ENCODE assay signal across 1 cellular context in the genomic region with DNA sequence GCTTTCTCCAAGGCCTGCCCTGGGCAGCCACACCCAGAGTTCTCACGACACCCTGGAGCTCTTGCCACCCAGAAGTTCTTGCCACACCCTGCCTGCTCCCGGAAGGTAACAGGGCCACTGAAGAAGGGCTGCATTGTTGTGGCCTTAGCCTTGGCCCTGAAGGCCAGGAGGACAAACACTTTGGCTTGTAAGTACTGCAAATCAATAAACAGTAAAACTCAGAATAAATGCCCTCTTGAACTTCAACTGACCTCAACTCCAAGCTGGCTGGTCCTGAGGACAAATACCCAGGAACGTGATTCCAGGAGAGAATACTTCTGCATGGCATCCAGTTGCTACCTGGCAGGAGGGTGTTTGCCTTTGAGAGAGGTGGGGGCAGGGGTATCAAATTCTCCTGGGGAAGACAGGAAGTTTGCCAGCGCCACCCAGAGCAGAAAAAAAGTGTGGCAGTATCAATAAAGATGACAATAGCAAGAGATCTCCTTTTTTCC.
A peak's percentile ranks its signal among the peaks of the same experiment; 100 is the strongest.
TF ChIP-seq lines count a peak whose summit lies in the region.

No MANE protein-coding gene starts in this region.

TF ChIP-seq in H1, 55 proteins besides CTCF, POLR2A, EP300 and RAD21 (continued from another document):
- TF ChIP-seq MAFK (IDR thresholded peaks at IDR 0.05; ENCODE audit: low read depth, low read length) (no peak), SIX5 (IDR thresholded peaks at IDR 0.05; ENCODE audit: low read depth, low read length) (0 out of 2 replicates have a peak, but pooled peaks have one; percentile 12), PHF8 (conservative IDR thresholded peaks at IDR 0.05; ENCODE audit: low read depth, low read length) (no peak), BRCA1 (IDR thresholded peaks at IDR 0.05; ENCODE audit: low read depth, low read length) (no peak), RBBP5 (IDR thresholded peaks at IDR 0.05; ENCODE audit: borderline replicate concordance, low read depth, low read length) (no peak)
